In genomic region chr7:139775829-139776266, GRCh38 we compare ENCODE assay signal across 7 cellular contexts. TPM values are rescaled to one million over a fixed set of nuclear protein-coding genes. Genes with fewer than 3 reads are reported as not detected.
DNase-seq lines count a peak whose midpoint lies in the region; ATAC-seq, FAIRE-seq and TF ChIP-seq lines count a peak whose summit lies in the region.

No MANE protein-coding gene starts in this region.

- H3K4me1 Mint-ChIP-seq in naive B cell = peaks cover 38 to 45% (median 43%) of the 10 kb centered on the region in 3 donors

- TF ChIP-seq POLR2A in suprapubic skin (IDR thresholded peaks at IDR 0.05) = no peak

- no peaks in the 10 kb centered on the region for H3K36me3 Mint-ChIP-seq in naive B cell

- H3K36me3 ChIP-seq in OCI-LY3 (replicated peaks; ENCODE audit: low read depth, low read length) (no peaks in the 10 kb centered on the region), fibroblast of lung (ENCODE audit: control insufficient read depth, insufficient read depth, low read length) (no peaks in the 10 kb centered on the region), suprapubic skin (no peaks in the 10 kb centered on the region)

- H3K27ac Mint-ChIP-seq in naive B cell = peak overlapping the region in 5 of 6 donors; percentile 39 to 96 (median 50)

- H3K79me2 ChIP-seq in OCI-LY3 (ENCODE audit: low read length) (no peaks in the 10 kb centered on the region), fibroblast of lung (ENCODE audit: control insufficient read depth, insufficient read depth, low read length) (peaks cover 57% of the 10 kb centered on the region)

- TF ChIP-seq CTCF in GM12874 (IDR thresholded peaks at IDR 0.05; ENCODE audit: insufficient read depth, low read depth, low read length) (peak; percentile 57), OCI-LY3 (IDR thresholded peaks at IDR 0.05; ENCODE audit: low read depth, low read length) (peak; percentile 69), fibroblast of lung (conservative IDR thresholded peaks at IDR 0.05 in 1 of 2, IDR thresholded peaks at IDR 0.05 in 1 of 2; ENCODE audit: low read depth in 1 of 2, low read length in 2 of 2) (peak; percentile 64 to 80), suprapubic skin (IDR thresholded peaks at IDR 0.05) (peak; percentile 52)

- H3K4me3 ChIP-seq in OCI-LY3 (ENCODE audit: low read length) (peak overlapping the region; percentile 76), fibroblast of lung (replicated peaks in 1 of 4; ENCODE audit: control extremely low read depth in 1 of 4, insufficient read depth in 1 of 4, low read depth in 3 of 4, low read length in 4 of 4) (peak overlapping the region; percentile 73 to 100 (median 88)), suprapubic skin (peak overlapping the region; percentile 84)

- no peak for FAIRE-seq in HTR-8/SVneo (lab: Jason Lieb, UNC)

- 2% methylated on average over 11 of the region's 11 CpGs for WGBS in suprapubic skin

- DNase-seq in HTR-8/SVneo (ENCODE audit: insufficient read length, low spot score) = peak; percentile 41
- peak; percentile 71 to 76 for DNase-seq in activated T-cell treated with anti-CD3 and anti-CD28 coated beads, Interleukin-2, amount 50 U/mL, for 48 hours
- DNase-seq in fibroblast of lung (ENCODE audit: low read depth in 2 of 2) = peak; percentile 71 to 94
- DNase-seq in naive B cell = peak; percentile 63
- peak in 1 of 2 donors; percentile 83 for DNase-seq in suprapubic skin (ENCODE audit: low spot score in 2 of 2)

- no peaks in the 10 kb centered on the region for H3K9me3 Mint-ChIP-seq in naive B cell

- H3K4me2 ChIP-seq in OCI-LY3 (ENCODE audit: low read length) (peak overlapping the region; percentile 88), fibroblast of lung (ENCODE audit: extremely low read depth, insufficient read depth, low read length) (peak overlapping the region; percentile 83)

- peaks cover 8 to 16% (median 12%) of the 10 kb centered on the region in 3 donors for H3K27me3 Mint-ChIP-seq in naive B cell

- H3K9me3 ChIP-seq in OCI-LY3 (ENCODE audit: insufficient read depth, low read length) = no peaks in the 10 kb centered on the region
- no peaks in the 10 kb centered on the region for H3K9me3 ChIP-seq in fibroblast of lung (ENCODE audit: control insufficient read depth, insufficient read depth, low read depth, low read length)
- no peaks in the 10 kb centered on the region for H3K9me3 ChIP-seq in suprapubic skin

- H3K27me3 ChIP-seq in OCI-LY3 (ENCODE audit: low read depth, low read length) (peaks cover 72% of the 10 kb centered on the region), fibroblast of lung (ENCODE audit: control insufficient read depth, insufficient read depth, low read length) (no peaks in the 10 kb centered on the region), suprapubic skin (no peaks in the 10 kb centered on the region)

- H3K9ac ChIP-seq in OCI-LY3 (ENCODE audit: low read length) (peak overlapping the region; percentile 46; the same call in 1 of the 2 replicates), fibroblast of lung (ENCODE audit: insufficient read depth, low read length) (peak overlapping the region; percentile 60)

- no peak overlapping the region for H2AFZ ChIP-seq in OCI-LY3 (ENCODE audit: low read depth, low read length)
- H2AFZ ChIP-seq in fibroblast of lung (ENCODE audit: low read length) = no peak overlapping the region

- ATAC-seq in naive B cell (ENCODE audit: low read depth in 2 of 2) = peak; percentile 42 to 54

- H3K27ac ChIP-seq in OCI-LY3 (ENCODE audit: low read length) = no peak overlapping the region
- peak overlapping the region; percentile 85 for H3K27ac ChIP-seq in fibroblast of lung (ENCODE audit: insufficient read depth, low read length)
- peak overlapping the region; percentile 92 for H3K27ac ChIP-seq in suprapubic skin

- H3K4me1 ChIP-seq in OCI-LY3 (ENCODE audit: low read length) = peaks cover 33% of the 10 kb centered on the region
- H3K4me1 ChIP-seq in fibroblast of lung (ENCODE audit: control insufficient read depth, extremely low read depth, insufficient read depth, low read length) = peaks cover 18% of the 10 kb centered on the region
- peaks cover 30% of the 10 kb centered on the region for H3K4me1 ChIP-seq in suprapubic skin

- peaks cover 15% of the 10 kb centered on the region for H4K20me1 ChIP-seq in OCI-LY3 (ENCODE audit: insufficient read depth, low read length)
- H4K20me1 ChIP-seq in fibroblast of lung (ENCODE audit: control insufficient read depth, extremely low read depth, insufficient read depth, low read length) = no peaks in the 10 kb centered on the region

- peak overlapping the region; percentile 96 to 100 (median 98) for H3K4me3 Mint-ChIP-seq in naive B cell

- TF ChIP-seq EP300 in suprapubic skin (IDR thresholded peaks at IDR 0.05) = no peak

RNA-seq across cellular contexts. Expression of gene HIPK2, which starts 1.9 kb away (rescaled TPM):
- total RNA-seq in fibroblast of lung = 9.2 and 11.1 TPM in 2 replicates
- 10.1 and 19.8 TPM in 2 replicates for polyA plus RNA-seq in fibroblast of lung
- polyA plus RNA-seq in fibroblast of lung (2012) = 10.1 and 11.3 TPM in 2 replicates
- polyA minus RNA-seq in fibroblast of lung (ENCODE audit: low replicate concordance) = 54.5 and 86.5 TPM in 2 replicates
- 1 to 10 TPM in 2 of 6 donors, under 1 TPM in 4; 0.54 to 1.1 (median 0.79) TPM for polyA plus RNA-seq in naive B cell (ENCODE audit: low read depth in 6 of 6)
- 10 to 100 TPM; 13.6 to 21.8 (median 18.2) TPM for total RNA-seq in suprapubic skin

RNA-seq across cellular contexts. Expression of gene TBXAS1, which starts 53.2 kb away (rescaled TPM):
- total RNA-seq in fibroblast of lung (1.3 and 2.1 TPM in 2 replicates), suprapubic skin (1 to 10 TPM; 1.4 to 2.4 (median 2.1) TPM)
- polyA plus RNA-seq in fibroblast of lung (1.5 and 3.3 TPM in 2 replicates), naive B cell (ENCODE audit: low read depth in 6 of 6) (1 to 10 TPM in 5 of 6 donors, under 1 TPM in 1; 0.57 to 4.2 (median 2.5) TPM)
- 1.3 and 3.3 TPM in 2 replicates for polyA plus RNA-seq in fibroblast of lung (2012)
- 6.6 TPM in 1 of 2 replicates, not detected in the other for polyA minus RNA-seq in fibroblast of lung (ENCODE audit: low replicate concordance)
